17 cellular contexts compared by ENCODE assay signal in the genomic region with DNA sequence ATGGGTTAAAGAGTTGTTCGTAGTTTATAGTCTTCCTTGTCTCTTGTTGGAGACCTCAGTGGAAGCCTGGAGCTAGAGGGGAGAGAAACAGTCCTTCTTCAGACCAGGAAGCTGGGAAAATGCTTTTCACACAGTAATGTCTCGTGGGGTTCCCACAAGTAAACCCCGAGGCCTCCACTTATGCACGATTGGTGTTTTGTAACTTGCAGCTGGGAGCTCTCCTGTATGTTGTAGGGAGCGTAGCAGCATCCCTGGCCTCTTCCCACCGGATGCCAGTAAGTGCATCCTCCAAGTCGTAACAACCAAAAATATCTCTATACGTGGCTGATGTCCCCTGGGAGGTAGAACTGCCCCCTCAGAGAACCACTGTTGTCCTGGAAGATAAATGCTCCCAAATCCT.
"Had no signal": no experiment of that assay in that cellular context is flagged by ENCODE, and none has a peak within 500 bp of the region (broad histone marks: within the 10 kb centered on the region; RNA-seq: fewer than 3 reads in every experiment).

No MANE protein-coding gene starts in this region.

- H3K36me3 ChIP-seq: adrenal gland had no signal

- H3K27me3 ChIP-seq: adrenal gland, cardiac muscle cell, left lung, tibial nerve had no signal

- ATAC-seq: activated T-helper 17 cell treated with anti-CD3 and anti-CD28 coated beads, Interleukin-2, amount 50 U/mL, for 72 hours; esophagus mucosa; left lung; naive thymus-derived CD8-positive, alpha-beta T cell had no signal

- H3K27me3 Mint-ChIP-seq: activated CD4-positive, alpha-beta T cell treated with anti-CD3 and anti-CD28 coated beads, Interleukin-2, amount 10 ng/mL, durations not matched to agents 7 days and 5 days; activated naive CD4-positive, alpha-beta T cell treated with anti-CD3 and anti-CD28 coated beads, Interleukin-2, amount 10 ng/mL, durations not matched to agents 7 days and 5 days; activated T-helper 17 cell treated with anti-CD3 and anti-CD28 coated beads, Interleukin-2, amount 50 U/mL, for 72 hours; naive thymus-derived CD8-positive, alpha-beta T cell had no signal

- H3K27ac ChIP-seq: adrenal gland, cardiac muscle cell, left lung, tibial nerve had no signal

- H3K9me3 Mint-ChIP-seq: activated CD4-positive, alpha-beta T cell treated with anti-CD3 and anti-CD28 coated beads, Interleukin-2, amount 10 ng/mL, durations not matched to agents 7 days and 5 days; activated naive CD4-positive, alpha-beta T cell treated with anti-CD3 and anti-CD28 coated beads, Interleukin-2, amount 10 ng/mL, durations not matched to agents 7 days and 5 days; activated T-helper 17 cell treated with anti-CD3 and anti-CD28 coated beads, Interleukin-2, amount 50 U/mL, for 72 hours had no signal

- H3K4me3 ChIP-seq: adrenal gland, cardiac muscle cell, left lung, skin epidermis, tibial nerve had no signal

- H3K27ac Mint-ChIP-seq: activated CD4-positive, alpha-beta T cell treated with anti-CD3 and anti-CD28 coated beads, Interleukin-2, amount 10 ng/mL, durations not matched to agents 7 days and 5 days; activated naive CD4-positive, alpha-beta T cell treated with anti-CD3 and anti-CD28 coated beads, Interleukin-2, amount 10 ng/mL, durations not matched to agents 7 days and 5 days; activated T-helper 17 cell treated with anti-CD3 and anti-CD28 coated beads, Interleukin-2, amount 50 U/mL, for 72 hours had no signal

- H3K4me3 Mint-ChIP-seq: activated CD4-positive, alpha-beta T cell treated with anti-CD3 and anti-CD28 coated beads, Interleukin-2, amount 10 ng/mL, durations not matched to agents 7 days and 5 days; activated naive CD4-positive, alpha-beta T cell treated with anti-CD3 and anti-CD28 coated beads, Interleukin-2, amount 10 ng/mL, durations not matched to agents 7 days and 5 days; activated T-helper 17 cell treated with anti-CD3 and anti-CD28 coated beads, Interleukin-2, amount 50 U/mL, for 72 hours had no signal

- DNase-seq: activated CD4-positive, alpha-beta T cell treated with anti-CD3 and anti-CD28 coated beads, Interleukin-2, amount 10 ng/mL, durations not matched to agents 7 days and 5 days; activated CD4-positive, CD25-positive, alpha-beta regulatory T cell; activated naive CD4-positive, alpha-beta T cell treated with anti-CD3 and anti-CD28 coated beads, Interleukin-2, amount 10 ng/mL, durations not matched to agents 7 days and 5 days; adrenal gland; islet precursor cell; naive thymus-derived CD8-positive, alpha-beta T cell; occipital lobe; stimulated activated CD4-positive, alpha-beta T cell treated with anti-CD3 and anti-CD28 coated beads, Interleukin-15, amount 100 ng/mL, for 24 hours; stimulated activated CD4-positive, alpha-beta T cell treated with anti-CD3 and anti-CD28 coated beads, Interleukin-4, amount 100 ng/mL, for 1 hour; stimulated activated naive CD4-positive, alpha-beta T cell; T-helper 2 cell had no signal

- H3K9me3 ChIP-seq: adrenal gland, left lung, tibial nerve had no signal
